8 cellular contexts compared by ENCODE assay signal in the genomic region with DNA sequence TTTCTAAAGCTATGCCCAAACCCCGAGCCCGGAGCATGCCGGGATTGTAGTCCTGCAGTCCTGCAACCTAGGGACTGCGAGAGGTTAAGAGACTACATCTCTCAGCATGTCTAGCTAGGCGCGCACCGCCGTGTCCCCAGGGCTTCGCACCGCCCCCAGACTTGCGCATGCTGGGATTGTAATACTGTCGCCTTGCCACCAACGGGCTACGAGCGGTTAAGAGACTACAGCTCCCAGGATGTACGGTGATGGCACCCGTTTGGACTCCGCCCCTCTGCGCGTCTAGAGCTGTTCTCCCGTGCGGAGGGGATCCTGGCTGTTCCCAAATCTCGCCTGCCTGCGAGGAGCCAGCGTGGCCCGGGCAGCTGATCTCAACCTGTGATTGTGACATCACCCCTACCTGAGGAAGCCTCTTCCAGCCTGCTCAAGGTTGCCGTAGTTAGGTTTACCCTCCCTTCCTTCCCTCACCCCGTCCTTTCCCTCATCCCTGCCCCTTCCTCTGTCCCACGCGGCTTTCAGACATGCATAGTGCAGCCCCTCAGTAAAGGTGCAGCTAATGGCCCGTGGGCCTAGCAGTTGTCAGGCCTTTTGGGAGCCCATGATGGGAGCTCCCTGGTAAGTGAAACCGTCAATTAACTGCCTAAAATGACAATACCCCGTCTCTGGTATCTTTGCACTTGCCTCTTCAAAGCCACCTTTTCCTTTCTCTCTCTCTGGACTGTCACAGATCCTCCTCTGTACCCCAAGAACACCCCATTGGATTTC. TPM values are rescaled to one million over a fixed set of nuclear protein-coding genes. Genes with fewer than 3 reads are reported as not detected.
DNase-seq lines count a peak whose midpoint lies in the region; ATAC-seq and TF ChIP-seq lines count a peak whose summit lies in the region.

No MANE protein-coding gene starts in this region.

- peaks cover 14% of the 10 kb centered on the region for H3K4me1 Mint-ChIP-seq in activated CD8-positive, alpha-beta T cell treated with anti-CD3 and anti-CD28 coated beads for 36 hours (ENCODE audit: low read depth)

- TF ChIP-seq CTCF in activated CD8-positive, alpha-beta T cell treated with anti-CD3 and anti-CD28 coated beads for 36 hours (IDR thresholded peaks at IDR 0.05), result peak; percentile 9

- no peaks in the 10 kb centered on the region for H3K36me3 ChIP-seq in ACC112 (ENCODE audit: insufficient read depth, low read length)

- ATAC-seq in GM18520 (IDR thresholded peaks at IDR 0.05; ENCODE audit: unreplicated experiment) (peak; percentile 100), HG03095 (IDR thresholded peaks at IDR 0.05; ENCODE audit: unreplicated experiment) (peak; percentile 96)
- ATAC-seq in activated CD8-positive, alpha-beta T cell treated with anti-CD3 and anti-CD28 coated beads for 36 hours, result peak; percentile 98

- peak overlapping the region; percentile 94 for H3K27ac Mint-ChIP-seq in activated CD8-positive, alpha-beta T cell treated with anti-CD3 and anti-CD28 coated beads for 36 hours

- intact Hi-C loops in activated CD8-positive, alpha-beta T cell treated with anti-CD3 and anti-CD28 coated beads for 36 hours (cut with micrococcal nuclease), result loop anchor here (10.0 kb wide), 1 partner anchor 487 kb away; the partner anchor contains the start of gene ZNF138

- H3K27me3 ChIP-seq in ACC112 (ENCODE audit: insufficient read depth, low read length) (no peaks in the 10 kb centered on the region), mononuclear cell (ENCODE audit: insufficient read depth, low read length) (no peaks in the 10 kb centered on the region)

- CTCF ChIA-PET in activated CD8-positive, alpha-beta T cell treated with anti-CD3 and anti-CD28 coated beads for 36 hours (lab: Charles Lee), result interaction anchor here (0.7 to 1.5 kb wide), 4 partner anchors 10 to 316 kb away, joined by 3 to 4 read pairs (median 3); partner anchors contain the start of gene ZNF680

- no peaks in the 10 kb centered on the region for H3K9me3 ChIP-seq in mononuclear cell (ENCODE audit: low read depth, low read length)

- H3K4me1 ChIP-seq in ACC112 (ENCODE audit: control insufficient read depth, insufficient read depth, low read length, unreplicated experiment) (no peaks in the 10 kb centered on the region), mononuclear cell (ENCODE audit: insufficient read depth, low read length) (peaks cover 25% of the 10 kb centered on the region)

- peak overlapping the region; percentile 89 for H3K4me3 Mint-ChIP-seq in activated CD8-positive, alpha-beta T cell treated with anti-CD3 and anti-CD28 coated beads for 36 hours

- POLR2A ChIA-PET in activated CD8-positive, alpha-beta T cell treated with anti-CD3 and anti-CD28 coated beads for 36 hours (lab: Charles Lee), result interaction anchor here (0.6 to 1.2 kb wide), 5 partner anchors 8 to 358 kb away, joined by 3 to 7 read pairs (median 4); partner anchors contain the start of gene ZNF680

- H3K4me3 ChIP-seq in ACC112 (ENCODE audit: low read depth, low read length) (peak overlapping the region; percentile 87), mononuclear cell (ENCODE audit: low read length) (peak overlapping the region; percentile 52)

- peaks cover 3% of the 10 kb centered on the region for H3K9me3 Mint-ChIP-seq in activated CD8-positive, alpha-beta T cell treated with anti-CD3 and anti-CD28 coated beads for 36 hours

- DNase-seq in NCI-H345 treated with DMSO at 0.1 percent for 48 hours (lab: John Stamatoyannopoulos, UW; ENCODE audit: unreplicated experiment), result peak; percentile 62
- peak; percentile 97 for DNase-seq in activated CD8-positive, alpha-beta T cell treated with anti-CD3 and anti-CD28 coated beads for 36 hours
- peak; percentile 91 for DNase-seq in effector CD4-positive, alpha-beta T cell
- DNase-seq in stimulated activated CD8-positive, alpha-beta memory T cell treated with anti-CD3 and anti-CD28 coated beads, Interleukin-7, amount 100 ng/mL, for 24 hours (ENCODE audit: low read depth), result peak; percentile 88

- peak overlapping the region; percentile 77 for H2AFZ ChIP-seq in ACC112 (ENCODE audit: low read length, unreplicated experiment)

- peaks cover 11% of the 10 kb centered on the region for H3K36me3 Mint-ChIP-seq in activated CD8-positive, alpha-beta T cell treated with anti-CD3 and anti-CD28 coated beads for 36 hours (ENCODE audit: low read depth)

- H3K79me2 ChIP-seq in ACC112 (ENCODE audit: control insufficient read depth, insufficient read depth, low read length, unreplicated experiment), result no peaks in the 10 kb centered on the region

- H3K27ac ChIP-seq in ACC112 (ENCODE audit: low read depth, low read length), result 0 out of 2 replicates have a peak overlapping the region, but pooled peaks have one; percentile 2

- no peaks in the 10 kb centered on the region for H3K27me3 Mint-ChIP-seq in activated CD8-positive, alpha-beta T cell treated with anti-CD3 and anti-CD28 coated beads for 36 hours

RNA-seq across cellular contexts. Expression of gene ZNF736, which starts 6.3 kb away (rescaled TPM):
- total RNA-seq in activated CD8-positive, alpha-beta T cell treated with anti-CD3 and anti-CD28 coated beads for 36 hours, result 10 to 100 TPM; 26.3 to 27.2 TPM
- 31.3 TPM for total RNA-seq in mononuclear cell

Comparison
In these comparisons a context has a peak if more than half of its experiments do, and no peak if none do; other contexts are left out.
1. Peak in every context shown above with its lines: DNase-seq, ATAC-seq, H3K4me3 ChIP-seq and H3K27ac ChIP-seq.